14 cellular contexts compared by ENCODE assay signal in genomic region chr20:1808101-1808500, GRCh38.
DNase-seq lines count a peak whose midpoint lies in the region; ATAC-seq, FAIRE-seq and TF ChIP-seq lines count a peak whose summit lies in the region.
"Had no signal": no experiment of that assay in that cellular context is flagged by ENCODE, and none has a peak within 500 bp of the region (broad histone marks: within the 10 kb centered on the region; RNA-seq: fewer than 3 reads in every experiment).

No MANE protein-coding gene starts in this region.

- no peaks in the 10 kb centered on the region for H4K20me1 ChIP-seq in IMR-90 (ENCODE audit: insufficient read depth, low read length)

- H3K36me3 ChIP-seq in IMR-90 (ENCODE audit: control insufficient read depth, insufficient read depth, low read length) = no peaks in the 10 kb centered on the region

- H3K23ac ChIP-seq in IMR-90 (ENCODE audit: low read depth, low read length) = 0 out of 2 replicates have a peak overlapping the region, but pooled peaks have one; percentile 15

- in situ Hi-C loops in IMR-90 (cut with MboI; ENCODE audit: low sequenced_read_pairs) = no loop called here

- TF ChIP-seq POLR2A in IMR-90 (IDR thresholded peaks at IDR 0.05; ENCODE audit: low read depth, low read length) = no peak

- no peak overlapping the region for H2AK9ac ChIP-seq in IMR-90 (replicated peaks; ENCODE audit: low read depth, low read length, poor library complexity)

- H4K8ac ChIP-seq in IMR-90 (ENCODE audit: low read depth in 2 of 2, low read length in 2 of 2) = no peak overlapping the region

- H3K27me3 Mint-ChIP-seq in dendritic cell treated with granulocyte-macrophage colony-stimulating factor and Interleukin-4, amounts not matched to agents 40 ng/mL and 50 ng/mL, for 4 days = no peaks in the 10 kb centered on the region

- H3K4me1 ChIP-seq in IMR-90 (ENCODE audit: control insufficient read depth, insufficient read depth, low read length) = peaks cover 36% of the 10 kb centered on the region

- peak overlapping the region; percentile 85 for H2AK5ac ChIP-seq in IMR-90 (ENCODE audit: low read depth, low read length)

- H4K5ac ChIP-seq in IMR-90 (ENCODE audit: low read depth, low read length) = no peak overlapping the region; the same call in 1 of the 2 replicates

- no peak for ATAC-seq in IMR-90 (ENCODE audit: low read depth)
- ATAC-seq in left lobe of liver = no peak
- ATAC-seq in GM21619 (IDR thresholded peaks at IDR 0.05; ENCODE audit: unreplicated experiment) = no peak
- ATAC-seq: CD8-positive, alpha-beta T cell; K562 had no signal

- BruUV-seq in IMR-90 (replicated peaks; lab: Mats Ljungman, UMichigan) = no TSS peak

- H3K4me2 ChIP-seq in IMR-90 (ENCODE audit: low read depth, low read length) = no peak overlapping the region

- no peak overlapping the region for H2AFZ ChIP-seq in IMR-90 (replicated peaks; ENCODE audit: low read length, poor library complexity)

- no peaks in the 10 kb centered on the region for H3K9me3 ChIP-seq in IMR-90 (ENCODE audit: control insufficient read depth, insufficient read depth, low read length)

- no peak for TF ChIP-seq CTCF in IMR-90 (conservative IDR thresholded peaks at IDR 0.05; ENCODE audit: low read depth, low read length)

- H2BK5ac ChIP-seq in IMR-90 (ENCODE audit: low read depth, low read length, poor library complexity, severe bottlenecking) = peak overlapping the region; percentile 12

- peak overlapping the region; percentile 79 for H2BK20ac ChIP-seq in IMR-90 (ENCODE audit: low read depth, low read length)

- peak overlapping the region; percentile 43 for H3K27ac Mint-ChIP-seq in dendritic cell treated with granulocyte-macrophage colony-stimulating factor and Interleukin-4, amounts not matched to agents 40 ng/mL and 50 ng/mL, for 4 days
- H3K27ac Mint-ChIP-seq: CD8-positive, alpha-beta T cell had no signal

- no peak for FAIRE-seq in GM19239 (lab: Jason Lieb, UNC)
- FAIRE-seq: K562 had no signal

- no peak for TF ChIP-seq RAD21 in IMR-90 (IDR thresholded peaks at IDR 0.05; ENCODE audit: low read length)

- H3K56ac ChIP-seq in IMR-90 (ENCODE audit: extremely low read depth, insufficient read depth, low read length) = no peak overlapping the region

- no peak overlapping the region for H3K9ac ChIP-seq in IMR-90 (ENCODE audit: low read depth, low read length)

- H3K14ac ChIP-seq in IMR-90 (replicated peaks; ENCODE audit: low read depth, low read length) = 0 out of 2 replicates have a peak overlapping the region, but pooled peaks have one; percentile 21

- peaks cover 0 to 11% of the 10 kb centered on the region in 2 experiments; a peak in 1 of 4 replicates for H3K79me1 ChIP-seq in IMR-90 (ENCODE audit: low read depth in 1 of 2, low read length in 2 of 2)

- no peaks in the 10 kb centered on the region for H3K9me3 Mint-ChIP-seq in dendritic cell treated with granulocyte-macrophage colony-stimulating factor and Interleukin-4, amounts not matched to agents 40 ng/mL and 50 ng/mL, for 4 days
- H3K9me3 Mint-ChIP-seq: CD8-positive, alpha-beta T cell had no signal

- no peak overlapping the region for H3K4me3 ChIP-seq in IMR-90 (ENCODE audit: insufficient read depth, low read depth, low read length)
- H3K4me3 ChIP-seq: K562 had no signal

- H4K91ac ChIP-seq in IMR-90 (ENCODE audit: insufficient read depth, low read depth, low read length) = peak overlapping the region; percentile 82

- no peak overlapping the region for H3K27ac ChIP-seq in IMR-90 (ENCODE audit: insufficient read depth, low read length)
- peak overlapping the region; percentile 7 for H3K27ac ChIP-seq in temporal lobe (ENCODE audit: low read depth, low read length)

- peak overlapping the region; percentile 22; the same call in 1 of the 2 replicates for H3K18ac ChIP-seq in IMR-90 (ENCODE audit: low read depth, low read length)

- POLR2A ChIA-PET in IMR-90 (lab: Charles Lee; ENCODE audit: unreplicated experiment) = no interaction called here

- H3K4me1 Mint-ChIP-seq in dendritic cell treated with granulocyte-macrophage colony-stimulating factor and Interleukin-4, amounts not matched to agents 40 ng/mL and 50 ng/mL, for 4 days (ENCODE audit: low read depth) = peaks cover 84% of the 10 kb centered on the region

- WGBS in IMR-90 (ENCODE audit: extremely low coverage in 2 of 2, insufficient read length in 1 of 2), 2 experiments = 85% methylated on average over 2 of the region's 6 CpGs; no CpG with 5 or more reads in 1 of the 2 experiments

- H3K27me3 ChIP-seq in IMR-90 (ENCODE audit: control insufficient read depth, insufficient read depth, low read length) = no peaks in the 10 kb centered on the region

- peak overlapping the region; percentile 82; the same call in 2 of the 3 replicates for H2BK15ac ChIP-seq in IMR-90 (ENCODE audit: low read depth, low read length)

- no peak overlapping the region for H3K4me3 Mint-ChIP-seq in dendritic cell treated with granulocyte-macrophage colony-stimulating factor and Interleukin-4, amounts not matched to agents 40 ng/mL and 50 ng/mL, for 4 days
- H3K4me3 Mint-ChIP-seq: CD8-positive, alpha-beta T cell had no signal

- dilution Hi-C loops in IMR-90 (cut with HindIII; ENCODE audit: low sequenced_read_pairs, unreplicated experiment) = no loop called here

- H2BK120ac ChIP-seq in IMR-90 (ENCODE audit: low read depth, low read length) = peak overlapping the region; percentile 67

- DNase-seq in IMR-90 (no peak), left lobe of liver (ENCODE audit: low spot score) (peak; percentile 24), posterior cingulate gyrus (no peak), GM19239 (ENCODE audit: insufficient read length, low spot score) (no peak)
- DNase-seq: CD8-positive, alpha-beta T cell; HCEC 1CT; NCI-H1436 treated with DMSO at 0.1 percent for 48 hours; NCI-H2081; NCI-H226; NCI-H526 treated with DMSO at 0.1 percent for 48 hours had no signal

- intact Hi-C loops in IMR-90 (cut with micrococcal nuclease) (no loop called here), posterior cingulate gyrus (cut with DNase I) (no loop called here)
- intact Hi-C loops in dendritic cell treated with granulocyte-macrophage colony-stimulating factor and Interleukin-4, amounts not matched to agents 40 ng/mL and 50 ng/mL, for 4 days (cut with micrococcal nuclease) = no loop called here

- peaks cover 31% of the 10 kb centered on the region for H3K9me1 ChIP-seq in IMR-90 (ENCODE audit: insufficient read depth, low read length)

- CTCF ChIA-PET in IMR-90 (lab: Yijun Ruan, JAX) = no interaction called here

- peaks cover 9% of the 10 kb centered on the region for H3K36me3 Mint-ChIP-seq in dendritic cell treated with granulocyte-macrophage colony-stimulating factor and Interleukin-4, amounts not matched to agents 40 ng/mL and 50 ng/mL, for 4 days (ENCODE audit: low read depth)
- H3K36me3 Mint-ChIP-seq: CD8-positive, alpha-beta T cell had no signal

- H3K4ac ChIP-seq in IMR-90 (ENCODE audit: low read depth, low read length) = peak overlapping the region; percentile 62

TF ChIP-seq in IMR-90, 13 proteins besides CTCF, POLR2A, EP300 and RAD21:
- TF ChIP-seq RFX5 (IDR thresholded peaks at IDR 0.05; ENCODE audit: low read depth, low read length) (no peak), BHLHE40 (IDR thresholded peaks at IDR 0.05; ENCODE audit: low read depth, low read length) (no peak), MAZ (IDR thresholded peaks at IDR 0.05; ENCODE audit: borderline replicate concordance, low read depth, low read length) (no peak), MXI1 (IDR thresholded peaks at IDR 0.05; ENCODE audit: borderline replicate concordance, low read depth, low read length) (no peak), NFE2L2 (IDR thresholded peaks at IDR 0.05; ENCODE audit: low read depth, low read length) (no peak), SMC3 (IDR thresholded peaks at IDR 0.05; ENCODE audit: low read depth, low read length) (no peak), USF2 (IDR thresholded peaks at IDR 0.05; ENCODE audit: low read depth, low read length) (no peak), ELK1 (IDR thresholded peaks at IDR 0.05; ENCODE audit: borderline replicate concordance, low read depth, low read length) (no peak), CHD1 (IDR thresholded peaks at IDR 0.05; ENCODE audit: low read depth, low read length) (no peak), CEBPB (IDR thresholded peaks at IDR 0.05; ENCODE audit: low read depth, low read length) (no peak), MAFK (IDR thresholded peaks at IDR 0.05; ENCODE audit: low read depth, low read length) (no peak), RCOR1 (IDR thresholded peaks at IDR 0.05; ENCODE audit: insufficient replicate concordance, low read length) (no peak)
